Comparison of ENCODE assay signal across 11 cellular contexts in the genomic region with DNA sequence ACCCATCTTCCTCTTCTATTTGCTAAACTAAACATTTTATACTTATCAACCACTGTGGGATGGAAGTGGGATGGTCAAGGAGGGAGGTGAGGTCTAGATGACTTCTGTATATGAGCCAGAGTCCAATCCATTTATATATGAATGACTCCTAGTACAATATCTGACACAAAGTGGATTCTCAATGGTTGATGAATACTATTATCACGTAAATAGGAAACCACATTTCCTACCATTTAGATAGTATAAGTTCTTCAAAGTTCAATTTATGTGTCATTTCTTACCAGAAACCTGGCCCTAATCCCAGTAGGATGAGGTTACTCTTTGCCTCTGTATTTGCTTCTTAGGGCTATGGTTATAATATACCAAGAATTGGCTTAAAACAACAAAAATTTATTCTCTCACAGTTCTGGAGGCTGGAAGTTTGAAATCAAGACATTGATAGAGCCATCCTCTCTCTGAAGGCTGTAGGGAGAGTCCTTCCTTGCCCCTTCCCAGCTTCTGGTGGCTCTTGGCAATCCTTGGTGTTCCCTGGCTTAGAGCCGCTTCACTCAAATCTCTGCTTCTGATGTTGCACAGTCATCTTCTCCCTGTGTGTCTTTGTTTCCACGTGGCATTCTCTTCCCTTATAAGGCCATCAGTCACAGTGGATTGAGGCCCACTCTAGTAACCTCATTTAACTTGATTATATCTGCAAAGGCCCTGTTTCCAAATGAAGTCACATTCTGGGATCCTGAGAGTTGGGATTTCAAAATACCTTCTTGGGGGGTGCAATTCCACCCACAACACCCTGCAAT. TPM values are rescaled to one million over a fixed set of nuclear protein-coding genes. Genes with fewer than 3 reads are reported as not detected.
DNase-seq lines count a peak whose midpoint lies in the region; ATAC-seq and TF ChIP-seq lines count a peak whose summit lies in the region.
"Had no signal": no experiment of that assay in that cellular context is flagged by ENCODE, and none has a peak within 500 bp of the region (broad histone marks: within the 10 kb centered on the region; RNA-seq: fewer than 3 reads in every experiment).

No MANE protein-coding gene starts in this region.

- H3K4me3 ChIP-seq in body of pancreas (no peak overlapping the region), hepatocyte (no peak overlapping the region), stomach (no peak overlapping the region)
- H3K4me3 ChIP-seq in effector memory CD4-positive, alpha-beta T cell (ENCODE audit: insufficient read depth, low read depth, low read length, poor library complexity, severe bottlenecking) = no peak overlapping the region
- H3K4me3 ChIP-seq: dorsolateral prefrontal cortex had no signal

- TF ChIP-seq POLR2A in body of pancreas (IDR thresholded peaks at IDR 0.05) (no peak), stomach (IDR thresholded peaks at IDR 0.05) (no peak)

- no peak overlapping the region for H3K4me2 ChIP-seq in hepatocyte

- no peaks in the 10 kb centered on the region for H4K20me1 ChIP-seq in hepatocyte (ENCODE audit: insufficient read depth, poor library complexity, severe bottlenecking)

- DNase-seq in HS-5 (ENCODE audit: low read depth) = peak; percentile 85
- DNase-seq in body of pancreas = no peak
- DNase-seq in hepatocyte (ENCODE audit: low spot score) = no peak
- DNase-seq in stomach = no peak
- no peak for DNase-seq in NCI-H1436 treated with DMSO at 0.1 percent for 48 hours (lab: John Stamatoyannopoulos, UW)
- DNase-seq in effector memory CD4-positive, alpha-beta T cell = no peak
- no peak for DNase-seq in NCI-H1417 treated with DMSO at 0.1 percent for 48 hours (lab: John Stamatoyannopoulos, UW)
- DNase-seq: activated CD4-positive, alpha-beta T cell treated with anti-CD3 and anti-CD28 coated beads, Interleukin-2, amount 10 ng/mL, durations not matched to agents 24 days and 14 days; dorsolateral prefrontal cortex; stimulated activated CD4-positive, alpha-beta T cell treated with anti-CD3 and anti-CD28 coated beads, Interleukin-4, amount 100 ng/mL, for 24 hours had no signal

- no peaks in the 10 kb centered on the region for H3K36me3 ChIP-seq in body of pancreas (replicated peaks in 1 of 2; ENCODE audit: insufficient read depth in 1 of 2, low read depth in 2 of 2)
- no peaks in the 10 kb centered on the region for H3K36me3 ChIP-seq in hepatocyte (replicated peaks; ENCODE audit: insufficient read depth, low read depth)
- H3K36me3 ChIP-seq in stomach = no peaks in the 10 kb centered on the region
- no peaks in the 10 kb centered on the region for H3K36me3 ChIP-seq in effector memory CD4-positive, alpha-beta T cell (ENCODE audit: control insufficient read depth, insufficient read depth, low read length)

- H2AFZ ChIP-seq in hepatocyte = no peak overlapping the region

- H3K9me2 ChIP-seq in hepatocyte (replicated peaks; ENCODE audit: insufficient read depth) = no peaks in the 10 kb centered on the region

- no peak for TF ChIP-seq EP300 in stomach (IDR thresholded peaks at IDR 0.05)

- intact Hi-C loops in body of pancreas (cut with DNase I) (no loop called here), stomach (cut with DNase I; ENCODE audit: low total_unique reads) (no loop called here)

- ATAC-seq in body of pancreas (peak; percentile 47), esophagus mucosa (no peak)

- H3K4me1 ChIP-seq in body of pancreas (no peaks in the 10 kb centered on the region), hepatocyte (ENCODE audit: insufficient read depth) (peaks cover 3% of the 10 kb centered on the region), stomach (peaks cover 0 to 29% (median 11%) of the 10 kb centered on the region in 4 donors)
- no peaks in the 10 kb centered on the region for H3K4me1 ChIP-seq in effector memory CD4-positive, alpha-beta T cell (ENCODE audit: control insufficient read depth, insufficient read depth, low read length, poor library complexity, severe bottlenecking)

- H3K27ac ChIP-seq in body of pancreas = peak overlapping the region in 1 of 4 donors; percentile 37
- peak overlapping the region; percentile 25 for H3K27ac ChIP-seq in hepatocyte
- H3K27ac ChIP-seq in stomach = peak overlapping the region; percentile 56 to 84 (median 74)
- no peak overlapping the region for H3K27ac ChIP-seq in effector memory CD4-positive, alpha-beta T cell (ENCODE audit: insufficient read depth, low read length, poor library complexity, severe bottlenecking)

- H3K27me3 ChIP-seq in body of pancreas (no peaks in the 10 kb centered on the region), hepatocyte (no peaks in the 10 kb centered on the region), stomach (no peaks in the 10 kb centered on the region)
- H3K27me3 ChIP-seq in effector memory CD4-positive, alpha-beta T cell (replicated peaks; ENCODE audit: control insufficient read depth, insufficient read depth, low read length, poor library complexity, severe bottlenecking) = no peaks in the 10 kb centered on the region
- H3K27me3 ChIP-seq: dorsolateral prefrontal cortex had no signal

- 56% methylated on average over 3 of the region's 3 CpGs for WGBS in body of pancreas, 2 donors
- 65% methylated on average over 3 of the region's 3 CpGs for whole genome bisulfite sequencing in hepatocyte (ENCODE audit: low lambda C conversion rate, missing lambda C conversion rate)
- WGBS in stomach, 5 donors = 40 to 53% (median 52%) methylated on average over 3 of the region's 3 CpGs

- no peaks in the 10 kb centered on the region for H3K79me2 ChIP-seq in hepatocyte

- H3K9me3 ChIP-seq in body of pancreas (no peaks in the 10 kb centered on the region), hepatocyte (ENCODE audit: low read depth) (no peaks in the 10 kb centered on the region), stomach (no peaks in the 10 kb centered on the region)
- H3K9me3 ChIP-seq in effector memory CD4-positive, alpha-beta T cell (ENCODE audit: control insufficient read depth, low read length) = no peaks in the 10 kb centered on the region

- TF ChIP-seq CTCF in body of pancreas (IDR thresholded peaks at IDR 0.05) = no peak
- TF ChIP-seq CTCF in hepatocyte (IDR thresholded peaks at IDR 0.05; ENCODE audit: poor library complexity) = no peak
- no peak for TF ChIP-seq CTCF in stomach (IDR thresholded peaks at IDR 0.05)

RNA-seq across cellular contexts. Expression of a gene that starts 41.0 kb away (rescaled TPM):
- total RNA-seq in body of pancreas = 1 to 10 TPM; 2.1 to 5.6 TPM
- total RNA-seq in hepatocyte = 37.2 and 37.7 TPM in 2 replicates
- polyA plus RNA-seq in hepatocyte = 15.5 and 20.2 TPM in 2 replicates
- total RNA-seq in stomach = 10 to 100 TPM; 11.1 to 51.3 (median 23.8) TPM
- 10 to 100 TPM in 2 of 3 donors, 1 to 10 TPM in 1; 5.5 to 11.3 (median 10.5) TPM for polyA plus RNA-seq in stomach
- total RNA-seq in esophagus mucosa = 2.4 TPM

RNA-seq across cellular contexts. Expression of a gene that starts 54.3 kb away (rescaled TPM):
- total RNA-seq in body of pancreas (1 to 10 TPM; 5.3 to 5.4 TPM), hepatocyte (15.0 and 17.3 TPM in 2 replicates), stomach (100 to 1,000 TPM in 1 of 5 donors, 10 to 100 TPM in 3, not detected in 1; 14.6 to 126 (median 18.6) TPM), esophagus mucosa (6.1 TPM)
- polyA plus RNA-seq in hepatocyte (5.1 and 5.7 TPM in 2 replicates), stomach (1 to 10 TPM; 4.9 to 5.9 (median 5.5) TPM)
